16 cellular contexts compared by ENCODE assay signal in the genomic region with DNA sequence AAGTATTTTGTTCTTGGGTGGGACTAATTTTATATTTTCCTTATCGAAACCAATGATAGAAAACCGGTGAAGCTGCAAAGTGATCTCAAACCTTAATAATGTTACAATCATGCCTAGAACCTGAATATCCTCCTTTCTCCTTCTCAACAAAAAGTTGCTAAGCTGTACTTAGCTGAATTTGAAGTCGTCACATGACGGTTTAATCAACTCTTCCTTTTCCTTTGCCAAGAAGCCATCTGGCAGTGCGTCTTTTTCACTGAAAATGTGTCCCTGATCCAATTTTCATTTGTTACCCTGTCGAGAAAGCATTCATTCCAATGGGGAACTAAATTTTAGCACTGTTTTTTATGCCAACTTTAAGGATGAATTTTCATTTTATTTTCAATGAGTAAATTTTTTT.
DNase-seq lines count a peak whose midpoint lies in the region; ATAC-seq lines count a peak whose summit lies in the region.
"Had no signal": no experiment of that assay in that cellular context is flagged by ENCODE, and none has a peak within 500 bp of the region (broad histone marks: within the 10 kb centered on the region; RNA-seq: fewer than 3 reads in every experiment).

No MANE protein-coding gene starts in this region.

- no peak overlapping the region for H3K27ac ChIP-seq in subcutaneous abdominal adipose tissue (ENCODE audit: low read depth, low read length)
- H3K27ac ChIP-seq: BLaER1 treated with 17β-estradiol and CSF1 and Interleukin-3, amounts not matched to agents 10 nM and 100 nM had no signal

- intact Hi-C loops in Right ventricle myocardium superior (cut with DNase I) (no loop called here), Right ventricle myocardium inferior (cut with DNase I) (no loop called here), left ventricle myocardium superior (cut with micrococcal nuclease) (no loop called here)

- no peaks in the 10 kb centered on the region for H3K27me3 Mint-ChIP-seq in effector memory CD8-positive, alpha-beta T cell
- H3K27me3 Mint-ChIP-seq: CD8-positive, alpha-beta memory T cell had no signal

- no peaks in the 10 kb centered on the region for H3K4me1 Mint-ChIP-seq in effector memory CD8-positive, alpha-beta T cell (ENCODE audit: low read depth in 2 of 2)
- H3K4me1 Mint-ChIP-seq: CD8-positive, alpha-beta memory T cell had no signal

- no peak overlapping the region for H3K4me3 Mint-ChIP-seq in effector memory CD8-positive, alpha-beta T cell
- H3K4me3 Mint-ChIP-seq: CD8-positive, alpha-beta memory T cell had no signal

- no peaks in the 10 kb centered on the region for H3K27me3 ChIP-seq in subcutaneous abdominal adipose tissue (ENCODE audit: control insufficient read depth in 5 of 5, insufficient read depth in 4 of 5, low read length in 5 of 5)
- H3K27me3 ChIP-seq: BLaER1 treated with 17β-estradiol and CSF1 and Interleukin-3, amounts not matched to agents 10 nM and 100 nM had no signal

- peaks cover 19 to 23% of the 10 kb centered on the region in 2 donors for H3K9me3 Mint-ChIP-seq in effector memory CD8-positive, alpha-beta T cell

- peaks cover 0 to 9% (median 0%) of the 10 kb centered on the region in 5 donors for H3K9me3 ChIP-seq in subcutaneous abdominal adipose tissue (ENCODE audit: control insufficient read depth in 5 of 5, low read length in 5 of 5)

- DNase-seq in Right ventricle myocardium superior (no peak), Right ventricle myocardium inferior (ENCODE audit: missing footprints) (no peak), NCI-H82 treated with DMSO at 0.1 percent for 48 hours (lab: John Stamatoyannopoulos, UW; ENCODE audit: unreplicated experiment) (peak; percentile 60), left ventricle myocardium superior (no peak), EL (no peak)
- DNase-seq in effector memory CD8-positive, alpha-beta T cell = no peak
- DNase-seq: CD8-positive, alpha-beta memory T cell; DND-41; GF-D8; GOT3; NCI-H187 treated with DMSO at 0.1 percent for 48 hours; NCI-H774 had no signal

- peak; percentile 65 for ATAC-seq in Right ventricle myocardium superior (ENCODE audit: poor library complexity)
- ATAC-seq in Right ventricle myocardium inferior = no peak
- peak; percentile 40 for ATAC-seq in left ventricle myocardium superior
- ATAC-seq in GM21360 (IDR thresholded peaks at IDR 0.05; ENCODE audit: unreplicated experiment) = no peak
- no peak for ATAC-seq in effector memory CD8-positive, alpha-beta T cell (replicated peaks)
- ATAC-seq: K562 had no signal

- H3K4me1 ChIP-seq in subcutaneous abdominal adipose tissue (ENCODE audit: control insufficient read depth in 5 of 5, insufficient read depth in 5 of 5, low read length in 5 of 5) = no peaks in the 10 kb centered on the region
- H3K4me1 ChIP-seq: BLaER1 treated with 17β-estradiol and CSF1 and Interleukin-3, amounts not matched to agents 10 nM and 100 nM had no signal

- no peak overlapping the region for H3K9ac ChIP-seq in subcutaneous abdominal adipose tissue (ENCODE audit: low read length in 5 of 5)
- H3K9ac ChIP-seq: BLaER1 treated with 17β-estradiol and CSF1 and Interleukin-3, amounts not matched to agents 10 nM and 100 nM had no signal

- H3K36me3 ChIP-seq in subcutaneous abdominal adipose tissue (ENCODE audit: control insufficient read depth in 5 of 5, insufficient read depth in 5 of 5, low read length in 5 of 5) = no peaks in the 10 kb centered on the region
- H3K36me3 ChIP-seq: BLaER1 treated with 17β-estradiol and CSF1 and Interleukin-3, amounts not matched to agents 10 nM and 100 nM had no signal

- no peak overlapping the region for H3K27ac Mint-ChIP-seq in effector memory CD8-positive, alpha-beta T cell
- H3K27ac Mint-ChIP-seq: CD8-positive, alpha-beta memory T cell had no signal

- no peaks in the 10 kb centered on the region for H3K36me3 Mint-ChIP-seq in effector memory CD8-positive, alpha-beta T cell (ENCODE audit: insufficient read depth)
- H3K36me3 Mint-ChIP-seq: CD8-positive, alpha-beta memory T cell had no signal

- peak overlapping the region in 3 of 5 donors; percentile 10 to 49 (median 28) for H3K4me3 ChIP-seq in subcutaneous abdominal adipose tissue (ENCODE audit: low read depth in 1 of 5, low read length in 5 of 5)
- H3K4me3 ChIP-seq: BLaER1 treated with 17β-estradiol and CSF1 and Interleukin-3, amounts not matched to agents 10 nM and 100 nM; K562 had no signal

Comparison
In these comparisons a context has a peak if more than half of its experiments do, and no peak if none do; other contexts are left out.
1. ATAC-seq: peak in Right ventricle myocardium superior (single experiment) and left ventricle myocardium superior (single experiment); none in Right ventricle myocardium inferior (single experiment), GM21360 (single experiment) and effector memory CD8-positive, alpha-beta T cell (single experiment).